ENCODE assay signal across 1 cellular context in the genomic region with DNA sequence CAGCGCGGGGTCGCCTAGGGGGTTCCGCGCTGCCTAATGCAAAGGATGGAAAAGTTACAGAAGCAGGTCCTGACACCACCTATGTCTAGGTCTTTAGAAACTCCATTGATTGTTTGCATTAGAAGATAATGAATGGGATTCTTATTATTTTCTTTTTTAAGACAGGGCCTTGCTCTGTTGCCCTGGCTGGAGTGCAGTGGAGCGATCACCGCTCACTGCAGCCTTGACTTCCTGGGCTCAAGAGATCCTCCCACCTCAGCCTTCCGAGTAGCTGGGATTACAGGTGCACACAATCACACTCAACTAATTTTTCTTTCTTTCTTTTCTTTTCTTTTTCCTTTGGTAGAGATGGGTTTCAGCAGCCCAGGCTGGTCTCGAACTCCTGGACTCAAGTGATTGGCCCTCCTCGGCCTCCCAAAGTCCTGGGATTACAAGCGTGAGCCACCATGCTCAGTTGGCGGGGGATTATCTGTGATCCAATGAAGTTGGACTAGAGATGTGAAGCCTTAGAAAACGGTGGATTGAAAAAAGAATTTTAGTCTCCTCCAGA.
A peak's percentile ranks its signal among the peaks of the same experiment; 100 is the strongest.
TF ChIP-seq lines count a peak whose summit lies in the region.

No MANE protein-coding gene starts in this region.

TF ChIP-seq in HepG2, 621 proteins besides CTCF, POLR2A, EP300 and RAD21 (continued from another document and continues in another):
- TF ChIP-seq, protein P1, sequence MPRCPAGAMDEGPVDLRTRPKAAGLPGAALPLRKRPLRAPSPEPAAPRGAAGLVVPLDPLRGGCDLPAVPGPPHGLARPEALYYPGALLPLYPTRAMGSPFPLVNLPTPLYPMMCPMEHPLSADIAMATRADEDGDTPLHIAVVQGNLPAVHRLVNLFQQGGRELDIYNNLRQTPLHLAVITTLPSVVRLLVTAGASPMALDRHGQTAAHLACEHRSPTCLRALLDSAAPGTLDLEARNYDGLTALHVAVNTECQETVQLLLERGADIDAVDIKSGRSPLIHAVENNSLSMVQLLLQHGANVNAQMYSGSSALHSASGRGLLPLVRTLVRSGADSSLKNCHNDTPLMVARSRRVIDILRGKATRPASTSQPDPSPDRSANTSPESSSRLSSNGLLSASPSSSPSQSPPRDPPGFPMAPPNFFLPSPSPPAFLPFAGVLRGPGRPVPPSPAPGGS (CRISPR knock-in tag; IDR thresholded peaks at IDR 0.05), result no peak
- TF ChIP-seq HOXA5 (CRISPR knock-in tag; IDR thresholded peaks at IDR 0.05), result 0 out of 2 replicates have a peak, but pooled peaks have one; percentile 25
- 0 out of 2 replicates have a peak, but pooled peaks have one; percentile 18 for TF ChIP-seq ZNF770 (CRISPR knock-in tag; IDR thresholded peaks at IDR 0.05)
- no peak for TF ChIP-seq IRF9 (CRISPR knock-in tag; IDR thresholded peaks at IDR 0.05; ENCODE audit: borderline replicate concordance)
- TF ChIP-seq ATAD3A (CRISPR knock-in tag; IDR thresholded peaks at IDR 0.05), result no peak
- TF ChIP-seq NFIC (IDR thresholded peaks at IDR 0.05; ENCODE audit: low read length), result 0 out of 2 replicates have a peak, but pooled peaks have one; percentile 23
- no peak for TF ChIP-seq CBX5 (CRISPR knock-in tag; IDR thresholded peaks at IDR 0.05; ENCODE audit: borderline replicate concordance)
- TF ChIP-seq ZNF605 (CRISPR knock-in tag; IDR thresholded peaks at IDR 0.05), result peak; percentile 20; the same call in 1 of the 2 replicates
- no peak for TF ChIP-seq PLRG1 (conservative IDR thresholded peaks at IDR 0.05)
- TF ChIP-seq ZNF383 (CRISPR knock-in tag; IDR thresholded peaks at IDR 0.05; ENCODE audit: borderline replicate concordance), result no peak
- TF ChIP-seq ZMYM3 (CRISPR knock-in tag; IDR thresholded peaks at IDR 0.05), result 0 out of 2 replicates have a peak, but pooled peaks have one; percentile 5
- TF ChIP-seq ZNF841 (CRISPR knock-in tag; IDR thresholded peaks at IDR 0.05; ENCODE audit: borderline replicate concordance), result no peak
- peak; percentile 88 for TF ChIP-seq CHD4 (IDR thresholded peaks at IDR 0.05; ENCODE audit: borderline replicate concordance, low read length)
- TF ChIP-seq MYNN (CRISPR knock-in tag; IDR thresholded peaks at IDR 0.05; ENCODE audit: low read depth), result no peak
- TF ChIP-seq ZNF589 (CRISPR knock-in tag; conservative IDR thresholded peaks at IDR 0.05), result no peak
- 0 out of 2 replicates have a peak, but pooled peaks have one; percentile 11 for TF ChIP-seq RFXANK (CRISPR knock-in tag; IDR thresholded peaks at IDR 0.05)
- 0 out of 2 replicates have a peak, but pooled peaks have one; percentile 20 for TF ChIP-seq ZNF274 (CRISPR knock-in tag; IDR thresholded peaks at IDR 0.05)
- TF ChIP-seq ZNF556 (CRISPR knock-in tag; IDR thresholded peaks at IDR 0.05; ENCODE audit: borderline replicate concordance), result no peak; the same call in 1 of the 2 replicates
- 0 out of 2 replicates have a peak, but pooled peaks have one; percentile 9 for TF ChIP-seq GZF1 (CRISPR knock-in tag; IDR thresholded peaks at IDR 0.05)
- no peak for TF ChIP-seq DZIP1 (CRISPR knock-in tag; IDR thresholded peaks at IDR 0.05)
- TF ChIP-seq CCAR2 (optimal IDR thresholded peaks at IDR 0.05; ENCODE audit: low read depth, low read length), result no peak
- no peak for TF ChIP-seq PHF8 (CRISPR knock-in tag; IDR thresholded peaks at IDR 0.05)
- no peak for TF ChIP-seq ZNF12 (CRISPR knock-in tag; IDR thresholded peaks at IDR 0.05)
- no peak for TF ChIP-seq CHD2 (IDR thresholded peaks at IDR 0.05; ENCODE audit: low read depth, low read length)
- TF ChIP-seq ZNF34 (CRISPR knock-in tag; IDR thresholded peaks at IDR 0.05; ENCODE audit: borderline replicate concordance), result 0 out of 2 replicates have a peak, but pooled peaks have one; percentile 3
- no peak for TF ChIP-seq ZNF775 (CRISPR knock-in tag; IDR thresholded peaks at IDR 0.05; ENCODE audit: borderline replicate concordance)
- no peak for TF ChIP-seq YY1 (IDR thresholded peaks at IDR 0.05; ENCODE audit: insufficient read depth, insufficient replicate concordance, low read depth, low read length)
- no peak for TF ChIP-seq KMT2A (CRISPR knock-in tag; IDR thresholded peaks at IDR 0.05)
- TF ChIP-seq, protein P2, sequence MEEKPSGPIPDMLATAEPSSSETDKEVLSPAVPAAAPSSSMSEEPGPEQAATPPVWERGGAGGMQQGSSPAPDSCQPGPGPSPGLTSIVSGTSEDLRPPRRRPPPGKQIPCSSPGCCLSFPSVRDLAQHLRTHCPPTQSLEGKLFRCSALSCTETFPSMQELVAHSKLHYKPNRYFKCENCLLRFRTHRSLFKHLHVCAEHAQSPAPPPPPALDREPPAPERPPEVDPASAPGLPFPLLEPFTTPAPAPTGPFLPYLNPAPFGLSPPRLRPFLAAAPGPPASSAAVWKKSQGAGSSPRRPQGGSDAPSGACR (CRISPR knock-in tag; IDR thresholded peaks at IDR 0.05), result no peak
- TF ChIP-seq U2AF2 (IDR thresholded peaks at IDR 0.05; ENCODE audit: low read depth, low read length), result no peak
- TF ChIP-seq CENPT (CRISPR knock-in tag; IDR thresholded peaks at IDR 0.05; ENCODE audit: low read depth), result no peak
- no peak for TF ChIP-seq IRX3 (CRISPR knock-in tag; IDR thresholded peaks at IDR 0.05; ENCODE audit: borderline replicate concordance, low read depth)
- TF ChIP-seq NONO (IDR thresholded peaks at IDR 0.05), result no peak
- TF ChIP-seq NONO (CRISPR knock-in tag; conservative IDR thresholded peaks at IDR 0.05), result no peak; the same call in 1 of the 2 replicates
- TF ChIP-seq NR2F2 (IDR thresholded peaks at IDR 0.05; ENCODE audit: borderline replicate concordance, low read depth), result no peak
- TF ChIP-seq FLYWCH1 (CRISPR knock-in tag; IDR thresholded peaks at IDR 0.05), result no peak
- TF ChIP-seq HOXA3 (CRISPR knock-in tag; IDR thresholded peaks at IDR 0.05), result no peak
- no peak for TF ChIP-seq SALL1 (CRISPR knock-in tag; IDR thresholded peaks at IDR 0.05)
- TF ChIP-seq ZNF121 (CRISPR knock-in tag; IDR thresholded peaks at IDR 0.05), result peak; percentile 87
- TF ChIP-seq CCDC6 (CRISPR knock-in tag; IDR thresholded peaks at IDR 0.05), result 0 out of 2 replicates have a peak, but pooled peaks have one; percentile 18
- no peak for TF ChIP-seq ZNF761 (CRISPR knock-in tag; conservative IDR thresholded peaks at IDR 0.05)
- TF ChIP-seq TCF7L2 (IDR thresholded peaks at IDR 0.05; ENCODE audit: low read depth, low read length), result no peak
- no peak for TF ChIP-seq MAZ (IDR thresholded peaks at IDR 0.05; ENCODE audit: borderline replicate concordance, low read depth, low read length)
- TF ChIP-seq MAZ (CRISPR knock-in tag; IDR thresholded peaks at IDR 0.05; ENCODE audit: low read depth), result no peak
- peak; percentile 75 for TF ChIP-seq ZNF781 (CRISPR knock-in tag; IDR thresholded peaks at IDR 0.05; ENCODE audit: borderline replicate concordance, not compliant biosample characterization)
- no peak; the same call in 1 of the 2 replicates for TF ChIP-seq TARDBP (CRISPR knock-in tag; IDR thresholded peaks at IDR 0.05)
- TF ChIP-seq MEF2D (CRISPR knock-in tag; IDR thresholded peaks at IDR 0.05), result no peak
- no peak for TF ChIP-seq RELA (CRISPR knock-in tag; IDR thresholded peaks at IDR 0.05)
- TF ChIP-seq MYPOP (CRISPR knock-in tag; IDR thresholded peaks at IDR 0.05), result no peak; the same call in 1 of the 2 replicates
- TF ChIP-seq NFYC (CRISPR knock-in tag; IDR thresholded peaks at IDR 0.05), result no peak
- TF ChIP-seq ZNF143 (CRISPR knock-in tag; IDR thresholded peaks at IDR 0.05), result peak; percentile 27; the same call in 1 of the 2 replicates
- TF ChIP-seq ZNF446 (CRISPR knock-in tag; IDR thresholded peaks at IDR 0.05), result no peak
- no peak for TF ChIP-seq DRAP1 (CRISPR knock-in tag; IDR thresholded peaks at IDR 0.05)
- TF ChIP-seq KLF13 (CRISPR knock-in tag; IDR thresholded peaks at IDR 0.05), result no peak
- TF ChIP-seq ONECUT2 (CRISPR knock-in tag; IDR thresholded peaks at IDR 0.05), result no peak
- TF ChIP-seq YEATS2 (CRISPR knock-in tag; IDR thresholded peaks at IDR 0.05; ENCODE audit: borderline replicate concordance), result no peak
- TF ChIP-seq NFATC3 (CRISPR knock-in tag; IDR thresholded peaks at IDR 0.05), result no peak
- TF ChIP-seq LRRFIP1 (CRISPR knock-in tag; conservative IDR thresholded peaks at IDR 0.05), result no peak
